In the genomic region with DNA sequence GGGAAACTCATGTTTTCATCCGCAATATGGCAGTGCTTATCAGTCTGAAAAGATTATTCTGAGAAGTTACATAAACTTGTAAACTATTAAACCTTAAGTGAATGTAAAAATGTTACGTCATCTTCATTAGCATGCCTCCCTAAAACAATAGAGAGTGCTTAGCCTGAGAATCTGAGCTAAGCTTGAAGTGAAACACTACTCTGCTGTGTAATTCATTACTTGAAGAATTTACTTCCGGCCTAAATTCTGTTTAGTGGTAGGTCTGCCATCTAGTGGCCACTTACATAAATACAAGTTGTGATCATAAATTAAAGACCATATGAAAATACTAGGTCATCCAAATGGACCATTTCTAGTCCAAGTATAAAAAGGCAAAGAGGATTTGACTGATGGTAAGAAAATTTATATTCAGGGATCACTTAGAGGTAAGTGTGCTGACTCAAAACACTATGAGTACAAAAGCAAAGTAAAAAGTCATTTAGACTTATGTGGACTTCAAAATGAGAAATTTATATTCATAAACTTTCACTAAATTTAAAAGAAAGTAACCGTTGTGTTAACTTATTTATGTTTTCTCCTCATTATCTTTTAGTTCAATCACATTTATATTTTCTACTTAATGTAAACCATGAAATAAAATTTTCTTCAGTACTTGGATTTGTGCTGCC, we compare ENCODE assay signal across 8 cellular contexts.
A peak's percentile ranks its signal among the peaks of the same experiment; 100 is the strongest.
DNase-seq lines count a peak whose midpoint lies in the region; ATAC-seq lines count a peak whose summit lies in the region.

No MANE protein-coding gene starts in this region.

- H3K9me3 Mint-ChIP-seq in immature natural killer cell: peaks cover 0 to 3% (median 0%) of the 10 kb centered on the region in 6 donors
- no peaks in the 10 kb centered on the region for H3K9me3 Mint-ChIP-seq in stimulated activated naive CD8-positive, alpha-beta T cell treated with anti-CD3 and anti-CD28 coated beads, Interleukin-15, amount 100 ng/mL, for 72 hours

- H3K4me3 Mint-ChIP-seq in immature natural killer cell: no peak overlapping the region
- H3K4me3 Mint-ChIP-seq in stimulated activated naive CD8-positive, alpha-beta T cell treated with anti-CD3 and anti-CD28 coated beads, Interleukin-15, amount 100 ng/mL, for 72 hours: no peak overlapping the region

- no peaks in the 10 kb centered on the region for H3K27me3 Mint-ChIP-seq in immature natural killer cell (ENCODE audit: low read depth in 3 of 3)
- H3K27me3 Mint-ChIP-seq in stimulated activated naive CD8-positive, alpha-beta T cell treated with anti-CD3 and anti-CD28 coated beads, Interleukin-15, amount 100 ng/mL, for 72 hours: no peaks in the 10 kb centered on the region

- H3K36me3 Mint-ChIP-seq in immature natural killer cell: no peaks in the 10 kb centered on the region

- DNase-seq in ELR (ENCODE audit: low read depth) (peak; percentile 65), NCI-H69 (lab: John Stamatoyannopoulos, UW) (peak; percentile 53), brain pericyte (ENCODE audit: low read depth, low spot score) (peak; percentile 13), immature natural killer cell (peak; percentile 2 to 17 (median 14))
- DNase-seq in stimulated activated naive CD8-positive, alpha-beta T cell treated with anti-CD3 and anti-CD28 coated beads, Interleukin-15, amount 100 ng/mL, for 72 hours: peak; percentile 9 to 19
- no peak for DNase-seq in activated CD8-positive, alpha-beta memory T cell treated with anti-CD3 and anti-CD28 coated beads, Interleukin-2, amount 50 U/mL, for 48 hours

- no peak overlapping the region for H3K27ac Mint-ChIP-seq in immature natural killer cell
- H3K27ac Mint-ChIP-seq in stimulated activated naive CD8-positive, alpha-beta T cell treated with anti-CD3 and anti-CD28 coated beads, Interleukin-15, amount 100 ng/mL, for 72 hours: no peak overlapping the region

- ATAC-seq in GM19395 (IDR thresholded peaks at IDR 0.05; ENCODE audit: unreplicated experiment): peak; percentile 92
- peak; percentile 93 for ATAC-seq in HG03280 (IDR thresholded peaks at IDR 0.05; ENCODE audit: unreplicated experiment)
- peak; percentile 75 for ATAC-seq in stimulated activated naive CD8-positive, alpha-beta T cell treated with anti-CD3 and anti-CD28 coated beads, Interleukin-15, amount 100 ng/mL, for 72 hours

- no peaks in the 10 kb centered on the region for H3K4me1 Mint-ChIP-seq in immature natural killer cell
- no peaks in the 10 kb centered on the region for H3K4me1 Mint-ChIP-seq in stimulated activated naive CD8-positive, alpha-beta T cell treated with anti-CD3 and anti-CD28 coated beads, Interleukin-15, amount 100 ng/mL, for 72 hours
